ENCODE assay signal across 26 cellular contexts in genomic region chr2:10320575-10320931, GRCh38. TPM values are rescaled to one million over a fixed set of nuclear protein-coding genes. Genes with fewer than 3 reads are reported as not detected.
DNase-seq lines count a peak whose midpoint lies in the region; ATAC-seq and TF ChIP-seq lines count a peak whose summit lies in the region.
"Had no signal": no experiment of that assay in that cellular context is flagged by ENCODE, and none has a peak within 500 bp of the region (broad histone marks: within the 10 kb centered on the region; RNA-seq: fewer than 3 reads in every experiment).

No MANE protein-coding gene starts in this region.

- H3K27me3 ChIP-seq in breast epithelium, result no peaks in the 10 kb centered on the region
- no peaks in the 10 kb centered on the region for H3K27me3 ChIP-seq in CD8-positive, alpha-beta T cell (ENCODE audit: insufficient read depth, low read length)
- H3K27me3 ChIP-seq in naive thymus-derived CD4-positive, alpha-beta T cell (ENCODE audit: control insufficient read depth in 2 of 2, insufficient read depth in 2 of 2, low read length in 2 of 2), result no peaks in the 10 kb centered on the region
- H3K27me3 ChIP-seq: BLaER1, MG63, SJSA1 had no signal

- TF ChIP-seq POLR2A in breast epithelium (IDR thresholded peaks at IDR 0.05), result no peak

- H3K9me3 Mint-ChIP-seq in MCF 10A (ENCODE audit: unreplicated experiment), result no peaks in the 10 kb centered on the region
- no peaks in the 10 kb centered on the region for H3K9me3 Mint-ChIP-seq in CD8-positive, alpha-beta T cell
- no peaks in the 10 kb centered on the region for H3K9me3 Mint-ChIP-seq in activated T-helper 17 cell treated with anti-CD3 and anti-CD28 coated beads, Interleukin-2, amount 50 U/mL, for 72 hours
- H3K9me3 Mint-ChIP-seq in naive thymus-derived CD4-positive, alpha-beta T cell, result peaks cover 0 to 3% (median 0%) of the 10 kb centered on the region in 11 donors

- H3K4me1 Mint-ChIP-seq in MCF 10A (ENCODE audit: insufficient read depth, unreplicated experiment), result peaks cover 5% of the 10 kb centered on the region
- peaks cover 80% of the 10 kb centered on the region for H3K4me1 Mint-ChIP-seq in CD8-positive, alpha-beta T cell (ENCODE audit: low read depth)
- peaks cover 20% of the 10 kb centered on the region for H3K4me1 Mint-ChIP-seq in activated T-helper 17 cell treated with anti-CD3 and anti-CD28 coated beads, Interleukin-2, amount 50 U/mL, for 72 hours
- H3K4me1 Mint-ChIP-seq in naive thymus-derived CD4-positive, alpha-beta T cell, result peaks cover 29 to 91% (median 74%) of the 10 kb centered on the region in 7 donors

- no peaks in the 10 kb centered on the region for H3K27me3 Mint-ChIP-seq in MCF 10A (ENCODE audit: insufficient read depth, unreplicated experiment)
- H3K27me3 Mint-ChIP-seq in CD8-positive, alpha-beta T cell (ENCODE audit: low read depth), result no peaks in the 10 kb centered on the region
- no peaks in the 10 kb centered on the region for H3K27me3 Mint-ChIP-seq in activated T-helper 17 cell treated with anti-CD3 and anti-CD28 coated beads, Interleukin-2, amount 50 U/mL, for 72 hours
- H3K27me3 Mint-ChIP-seq in naive thymus-derived CD4-positive, alpha-beta T cell, result no peaks in the 10 kb centered on the region
- H3K27me3 Mint-ChIP-seq: CD4-positive, alpha-beta memory T cell had no signal

- H3K4me3 ChIP-seq in breast epithelium, result no peak overlapping the region
- no peak overlapping the region for H3K4me3 ChIP-seq in CD8-positive, alpha-beta T cell (ENCODE audit: low read depth, low read length)
- H3K4me3 ChIP-seq in naive thymus-derived CD4-positive, alpha-beta T cell (ENCODE audit: low read length), result no peak overlapping the region
- H3K4me3 ChIP-seq: BLaER1, MG63, SJSA1 had no signal

- CTCF ChIA-PET in MCF 10A (lab: Yijun Ruan, JAX), result no interaction called here
- CTCF ChIA-PET in CD8-positive, alpha-beta T cell (lab: Charles Lee), result no interaction called here
- CTCF ChIA-PET in naive thymus-derived CD4-positive, alpha-beta T cell (lab: Charles Lee), result interaction anchor here (1.0 kb wide), 1 partner anchor 88 kb away, joined by 4 read pairs; no protein-coding TSS in a partner anchor

- POLR2A ChIA-PET in MCF 10A (lab: Yijun Ruan, JAX), result no interaction called here
- POLR2A ChIA-PET in CD8-positive, alpha-beta T cell (lab: Charles Lee), result no interaction called here
- POLR2A ChIA-PET in naive thymus-derived CD4-positive, alpha-beta T cell (lab: Charles Lee), result interaction anchor here (3.2 kb wide), 1 partner anchor 10 kb away, joined by 20 read pairs; no protein-coding TSS in a partner anchor

- peak overlapping the region; percentile 9 for H3K27ac Mint-ChIP-seq in MCF 10A (ENCODE audit: low read depth, unreplicated experiment)
- H3K27ac Mint-ChIP-seq in CD8-positive, alpha-beta T cell, result peak overlapping the region; percentile 60
- peak overlapping the region; percentile 82 for H3K27ac Mint-ChIP-seq in activated T-helper 17 cell treated with anti-CD3 and anti-CD28 coated beads, Interleukin-2, amount 50 U/mL, for 72 hours
- H3K27ac Mint-ChIP-seq in naive thymus-derived CD4-positive, alpha-beta T cell, result peak overlapping the region in 8 of 9 donors; percentile 7 to 87 (median 64)

- BruUV-seq in MCF 10A (replicated peaks; lab: Mats Ljungman, UMichigan), result no TSS peak

- intact Hi-C loops in MCF 10A (cut with micrococcal nuclease), result no loop called here
- intact Hi-C loops in breast epithelium (cut with DNase I; ENCODE audit: low total_unique reads), result no loop called here
- intact Hi-C loops in CD8-positive, alpha-beta T cell (cut with DNase I, micrococcal nuclease), result no loop called here
- intact Hi-C loops in naive thymus-derived CD4-positive, alpha-beta T cell (cut with micrococcal nuclease), result no loop called here

- no peak overlapping the region for H3K4me3 Mint-ChIP-seq in MCF 10A (ENCODE audit: unreplicated experiment)
- H3K4me3 Mint-ChIP-seq in CD8-positive, alpha-beta T cell, result no peak overlapping the region
- no peak overlapping the region for H3K4me3 Mint-ChIP-seq in activated T-helper 17 cell treated with anti-CD3 and anti-CD28 coated beads, Interleukin-2, amount 50 U/mL, for 72 hours
- H3K4me3 Mint-ChIP-seq in naive thymus-derived CD4-positive, alpha-beta T cell, result no peak overlapping the region
- H3K4me3 Mint-ChIP-seq: CD4-positive, alpha-beta memory T cell had no signal

- no peak overlapping the region for H3K27ac ChIP-seq in breast epithelium
- H3K27ac ChIP-seq in CD8-positive, alpha-beta T cell (ENCODE audit: low read depth, low read length), result no peak overlapping the region
- H3K27ac ChIP-seq in naive thymus-derived CD4-positive, alpha-beta T cell (ENCODE audit: low read depth, low read length), result no peak overlapping the region
- H3K27ac ChIP-seq: BLaER1, SJSA1 had no signal

- H3K36me3 ChIP-seq in breast epithelium, result no peaks in the 10 kb centered on the region
- no peaks in the 10 kb centered on the region for H3K36me3 ChIP-seq in CD8-positive, alpha-beta T cell (ENCODE audit: insufficient read depth, low read length)
- H3K36me3 ChIP-seq in naive thymus-derived CD4-positive, alpha-beta T cell (ENCODE audit: control insufficient read depth in 2 of 3, insufficient read depth in 3 of 3, low read length in 3 of 3), result no peaks in the 10 kb centered on the region
- H3K36me3 ChIP-seq: SJSA1 had no signal

- H3K4me1 ChIP-seq in breast epithelium, result no peaks in the 10 kb centered on the region
- H3K4me1 ChIP-seq in CD8-positive, alpha-beta T cell (ENCODE audit: insufficient read depth, low read length), result peaks cover 37% of the 10 kb centered on the region
- H3K4me1 ChIP-seq in naive thymus-derived CD4-positive, alpha-beta T cell (ENCODE audit: control insufficient read depth in 2 of 2, insufficient read depth in 2 of 2, low read length in 2 of 2), result peaks cover 0 to 17% of the 10 kb centered on the region in 2 donors

- ATAC-seq in CD8-positive, alpha-beta T cell, result no peak
- ATAC-seq in activated T-helper 17 cell treated with anti-CD3 and anti-CD28 coated beads, Interleukin-2, amount 50 U/mL, for 72 hours (replicated peaks), result no peak
- no peak for ATAC-seq in naive thymus-derived CD4-positive, alpha-beta T cell
- no peak for ATAC-seq in HG03135 (IDR thresholded peaks at IDR 0.05; ENCODE audit: unreplicated experiment)

- TF ChIP-seq CTCF in MCF 10A (IDR thresholded peaks at IDR 0.05; ENCODE audit: unreplicated experiment) (no peak), breast epithelium (IDR thresholded peaks at IDR 0.05) (no peak)
- TF ChIP-seq CTCF in CD8-positive, alpha-beta T cell (IDR thresholded peaks at IDR 0.05), result no peak

- H3K9me3 ChIP-seq in breast epithelium, result no peaks in the 10 kb centered on the region
- H3K9me3 ChIP-seq in CD8-positive, alpha-beta T cell (ENCODE audit: low read length), result no peaks in the 10 kb centered on the region
- no peaks in the 10 kb centered on the region for H3K9me3 ChIP-seq in naive thymus-derived CD4-positive, alpha-beta T cell (ENCODE audit: control insufficient read depth in 2 of 3, low read length in 3 of 3)
- H3K9me3 ChIP-seq: MG63, SJSA1 had no signal

- H3K36me3 Mint-ChIP-seq in MCF 10A (ENCODE audit: insufficient read depth, unreplicated experiment), result peaks cover 15% of the 10 kb centered on the region
- peaks cover 30% of the 10 kb centered on the region for H3K36me3 Mint-ChIP-seq in CD8-positive, alpha-beta T cell
- peaks cover 24% of the 10 kb centered on the region for H3K36me3 Mint-ChIP-seq in activated T-helper 17 cell treated with anti-CD3 and anti-CD28 coated beads, Interleukin-2, amount 50 U/mL, for 72 hours (ENCODE audit: low read depth)
- peaks cover 4 to 28% (median 21%) of the 10 kb centered on the region in 5 donors for H3K36me3 Mint-ChIP-seq in naive thymus-derived CD4-positive, alpha-beta T cell

- DNase-seq in MCF 10A (ENCODE audit: unreplicated experiment) (no peak), breast epithelium (ENCODE audit: low spot score in 2 of 2) (no peak), NCI-H446 (lab: John Stamatoyannopoulos, UW) (no peak)
- DNase-seq in CD8-positive, alpha-beta T cell, result no peak
- no peak for DNase-seq in naive thymus-derived CD4-positive, alpha-beta T cell
- no peak for DNase-seq in NK-92 treated with Interleukin-12 subunit alpha and Interleukin-12 subunit beta, amount 100 ng/mL, for 24 hours (lab: John Stamatoyannopoulos, UW)
- DNase-seq: CD4-positive, alpha-beta memory T cell; DMS 273 treated with DMSO at 0.1 percent for 48 hours; DMS79; EL; GDM1; HCEC 1CT; KBM-7; MG63; NCI-H1105 treated with DMSO at 0.1 percent for 48 hours; NCI-H146; NCI-H1930; NCI-H2107; NCI-H446 treated with DMSO at 0.1 percent for 48 hours; NCI-H526 treated with DMSO at 0.1 percent for 48 hours; Right ventricle myocardium superior; RPMI8226 had no signal

RNA-seq across cellular contexts. Expression of gene HPCAL1, which starts 17.8 kb away (rescaled TPM):
- total RNA-seq in MCF 10A (2022), result 136 and 144 TPM in 2 replicates
- total RNA-seq in breast epithelium, result 10 to 100 TPM; 38.6 to 41.9 (median 41.6) TPM
- total RNA-seq in CD8-positive, alpha-beta T cell, result 10 to 100 TPM; 25.0 to 25.6 TPM
- total RNA-seq in activated T-helper 17 cell treated with anti-CD3 and anti-CD28 coated beads, Interleukin-2, amount 50 U/mL, for 72 hours, result 100 to 1,000 TPM in 1 of 2 donors, 10 to 100 TPM in 1; 57.9 to 139 TPM
- 10 to 100 TPM; 44.9 to 90.5 (median 65.8) TPM for total RNA-seq in naive thymus-derived CD4-positive, alpha-beta T cell
- 100 to 1,000 TPM; 105 to 137 TPM for polyA plus RNA-seq in naive thymus-derived CD4-positive, alpha-beta T cell

Comparison
In these comparisons a context has a peak if more than half of its experiments do, and no peak if none do; other contexts are left out.
1. H3K27ac Mint-ChIP-seq: peak in every context shown above with its lines; median percentile 82 in activated T-helper 17 cell treated with anti-CD3 and anti-CD28 coated beads, Interleukin-2, amount 50 U/mL, for 72 hours; 64 in naive thymus-derived CD4-positive, alpha-beta T cell; 60 in CD8-positive, alpha-beta T cell; 9 in MCF 10A.